In genomic region chr18:35278969-35279368, GRCh38 we compare ENCODE assay signal across 8 cellular contexts.
"Had no signal": no experiment of that assay in that cellular context is flagged by ENCODE, and none has a peak within 500 bp of the region (broad histone marks: within the 10 kb centered on the region; RNA-seq: fewer than 3 reads in every experiment).

No MANE protein-coding gene starts in this region.

- H3K27ac ChIP-seq: GM23248 had no signal

- H3K4me1 ChIP-seq: HAP-1 had no signal

- H3K9ac ChIP-seq: GM23248 had no signal

- H3K4me3 ChIP-seq: GM23248, HAP-1 had no signal

- FAIRE-seq: HTR-8/SVneo had no signal

- ATAC-seq: HCT116 had no signal

- DNase-seq: GM23248, GOT3, H7, IMR-90, KBM-7 had no signal

- H3K36me3 ChIP-seq: HAP-1 had no signal

- H2AFZ ChIP-seq: GM23248 had no signal
